In genomic region chr17:50094243-50094752, GRCh38 we compare ENCODE assay signal across 1 cellular context.
TF ChIP-seq lines count a peak whose summit lies in the region.

No MANE protein-coding gene starts in this region.

TF ChIP-seq in GM23338, 12 proteins besides CTCF, POLR2A, EP300 and RAD21 (continued from another document):
- TF ChIP-seq ETS1 (IDR thresholded peaks at IDR 0.05) (no peak), REST (IDR thresholded peaks at IDR 0.05; ENCODE audit: unreplicated experiment) (no peak), STAT1 (IDR thresholded peaks at IDR 0.05; ENCODE audit: unreplicated experiment) (no peak), ZNF331 (CRISPR knock-in tag; IDR thresholded peaks at IDR 0.05; ENCODE audit: low read depth) (no peak)
